In genomic region chr19:16070366-16070990, GRCh38 we compare ENCODE assay signal across 8 cellular contexts. TPM values are rescaled to one million over a fixed set of nuclear protein-coding genes. Genes with fewer than 3 reads are reported as not detected.
DNase-seq lines count a peak whose midpoint lies in the region; ATAC-seq and TF ChIP-seq lines count a peak whose summit lies in the region.

No MANE protein-coding gene starts in this region.

- TF ChIP-seq CTCF in NB4 (IDR thresholded peaks at IDR 0.05; ENCODE audit: low read depth, low read length) (no peak), gastroesophageal sphincter (IDR thresholded peaks at IDR 0.05) (peak in 1 of 4 experiments; percentile 22)

- WGBS in gastroesophageal sphincter (ENCODE audit: low coverage in 1 of 2), 2 donors: 0 to 31% methylated on average over 1 to 6 of the region's 16 CpGs

- no peaks in the 10 kb centered on the region for H3K36me3 ChIP-seq in gastroesophageal sphincter
- no peaks in the 10 kb centered on the region for H3K36me3 ChIP-seq in SJCRH30

- peak; percentile 60 for TF ChIP-seq POLR2A in GM15510 (IDR thresholded peaks at IDR 0.05; ENCODE audit: borderline replicate concordance, extremely low read depth, insufficient read length)
- TF ChIP-seq POLR2A in NB4 (IDR thresholded peaks at IDR 0.05; ENCODE audit: extremely low read depth, insufficient read length): no peak
- TF ChIP-seq POLR2A in gastroesophageal sphincter (IDR thresholded peaks at IDR 0.05): peak in 1 of 2 donors; percentile 28

- in situ Hi-C loops in ACHN (cut with HindIII; ENCODE audit: low pct_ligation_motif_present, low pct_unique_long_range_greater_than_20kb, low sequenced_read_pairs): no loop called here

- H3K4me3 ChIP-seq in NB4 (ENCODE audit: low read depth, low read length) (peak overlapping the region; percentile 21), gastroesophageal sphincter (peak overlapping the region; percentile 62 to 78), SJCRH30 (no peak overlapping the region)

- ATAC-seq in gastroesophageal sphincter: peak; percentile 41

- H3K27me3 ChIP-seq in gastroesophageal sphincter (no peaks in the 10 kb centered on the region), SJCRH30 (no peaks in the 10 kb centered on the region)

- H3K9me3 ChIP-seq in gastroesophageal sphincter (no peaks in the 10 kb centered on the region), SJCRH30 (replicated peaks) (no peaks in the 10 kb centered on the region)

- TF ChIP-seq EP300 in gastroesophageal sphincter (IDR thresholded peaks at IDR 0.05): no peak

- DNase-seq in NB4 (ENCODE audit: low read depth) (peak; percentile 77), activated T-cell treated with anti-CD3 and anti-CD28 coated beads for 4 hours (peak; percentile 74), SJCRH30 (no peak), NCI-H2029 treated with DMSO at 0.1 percent for 48 hours (lab: John Stamatoyannopoulos, UW) (no peak), ACHN (no peak)
- DNase-seq in stimulated activated CD4-positive, alpha-beta T cell treated with anti-CD3 and anti-CD28 coated beads, Interleukin-2, amount 100 ng/mL, for 24 hours: peak; percentile 74 to 77

- H3K4me1 ChIP-seq in gastroesophageal sphincter: peaks cover 0 to 81% (median 18%) of the 10 kb centered on the region in 3 donors
- H3K4me1 ChIP-seq in SJCRH30: no peaks in the 10 kb centered on the region

- H3K27ac ChIP-seq in gastroesophageal sphincter: peak overlapping the region; percentile 50 to 100 (median 98)
- H3K27ac ChIP-seq in SJCRH30: no peak overlapping the region

RNA-seq across cellular contexts. Expression of gene TPM4, which starts 5.8 kb away (rescaled TPM):
- 100 to 1,000 TPM; 351 to 486 (median 404) TPM for total RNA-seq in gastroesophageal sphincter
- total RNA-seq in SJCRH30 (2014; rRNA removed; shearing (Covaris generic)): 408 and 419 TPM in 2 replicates

RNA-seq across cellular contexts. Expression of gene RAB8A, which starts 41.2 kb away (rescaled TPM):
- 10 to 100 TPM; 32.4 to 52.5 (median 44.9) TPM for total RNA-seq in gastroesophageal sphincter
- total RNA-seq in SJCRH30 (2014; rRNA removed; shearing (Covaris generic)): 102 and 104 TPM in 2 replicates

Comparison
In these comparisons a context has a peak if more than half of its experiments do, and no peak if none do; other contexts are left out.
1. DNase-seq: peak in NB4 (single experiment), activated T-cell treated with anti-CD3 and anti-CD28 coated beads for 4 hours (single experiment) and stimulated activated CD4-positive, alpha-beta T cell treated with anti-CD3 and anti-CD28 coated beads, Interleukin-2, amount 100 ng/mL, for 24 hours (2 of 2); none in SJCRH30 (0 of 2), NCI-H2029 treated with DMSO at 0.1 percent for 48 hours (single experiment) and ACHN (single experiment).